In the genomic region with DNA sequence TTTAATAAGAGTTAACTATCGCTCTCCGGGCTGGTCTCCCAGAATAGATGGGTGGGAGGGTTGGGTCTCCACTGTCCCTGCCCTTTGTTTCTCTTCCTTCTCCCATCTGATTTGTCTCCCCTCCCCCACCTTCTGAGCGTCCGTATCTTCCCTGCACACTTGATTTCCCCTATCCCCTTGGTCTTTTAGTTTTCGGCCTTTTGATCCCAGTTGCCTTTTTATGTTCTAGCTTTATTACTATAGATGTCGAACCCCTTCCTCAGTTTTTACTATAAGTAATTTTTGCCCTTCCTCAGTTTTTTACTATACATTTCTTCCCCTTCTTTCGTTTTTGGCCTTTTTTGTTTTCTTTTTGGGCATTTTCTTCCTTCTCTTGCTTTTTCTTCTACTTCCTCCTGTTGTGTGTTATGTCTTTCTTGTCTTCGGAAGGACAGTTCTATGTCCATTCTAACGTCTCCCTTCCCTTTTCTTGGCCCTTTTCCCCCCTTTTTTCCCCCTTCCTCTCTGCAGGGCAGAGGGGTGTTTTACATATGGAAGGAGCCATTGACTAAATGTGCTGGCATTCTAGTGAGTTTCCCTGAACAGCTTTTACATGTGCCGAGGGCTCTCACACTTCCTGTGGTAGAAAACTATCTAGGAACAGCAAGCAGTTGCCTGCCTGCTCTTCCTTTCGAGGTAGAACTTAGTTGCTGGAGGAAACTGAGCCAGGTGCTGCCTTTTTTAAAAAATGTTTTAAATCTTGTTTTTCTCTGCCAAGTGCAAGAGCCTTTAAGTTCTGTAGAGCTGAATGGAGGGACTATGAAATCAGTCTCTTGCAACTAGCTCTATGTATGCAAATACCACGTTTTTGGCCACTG, we compare ENCODE assay signal across 9 cellular contexts. TPM values are rescaled to one million over a fixed set of nuclear protein-coding genes. Genes with fewer than 3 reads are reported as not detected.
A peak's percentile ranks its signal among the peaks of the same experiment; 100 is the strongest.
DNase-seq lines count a peak whose midpoint lies in the region; ATAC-seq and TF ChIP-seq lines count a peak whose summit lies in the region.
"Had no signal": no experiment of that assay in that cellular context is flagged by ENCODE, and none has a peak within 500 bp of the region (broad histone marks: within the 10 kb centered on the region; RNA-seq: fewer than 3 reads in every experiment).

No MANE protein-coding gene starts in this region.

- DNase-seq in NOMO-1 (lab: John Stamatoyannopoulos, UW; ENCODE audit: unreplicated experiment in 2 of 2) (peak; percentile 5 to 31), NOMO-1 treated with dmso at 0.1 percent for 144 hours (lab: John Stamatoyannopoulos, UW; ENCODE audit: unreplicated experiment) (no peak), NCI-H510A treated with DMSO at 0.1 percent for 48 hours (lab: John Stamatoyannopoulos, UW) (peak; percentile 41), fibroblast of mammary gland (ENCODE audit: low read depth) (peak; percentile 70), gastrocnemius medialis (no peak), prostate gland (ENCODE audit: low spot score) (no peak), cerebellar cortex (ENCODE audit: low spot score) (no peak)
- DNase-seq: NCI-H1694 had no signal

- in situ Hi-C loops in gastrocnemius medialis (cut with MboI; ENCODE audit: low sequenced_read_pairs in 4 of 4), result no loop called here

- ATAC-seq in gastrocnemius medialis (no peak), HG03196 (IDR thresholded peaks at IDR 0.05; ENCODE audit: unreplicated experiment) (no peak)

- H3K4me3 ChIP-seq in fibroblast of mammary gland (ENCODE audit: control insufficient read depth, low read depth, low read length), result peak overlapping the region; percentile 74
- H3K4me3 ChIP-seq in gastrocnemius medialis, result peak overlapping the region in 3 of 4 donors; percentile 27 to 78 (median 74)
- no peak overlapping the region for H3K4me3 ChIP-seq in prostate gland

- no peaks in the 10 kb centered on the region for H3K9me3 ChIP-seq in gastrocnemius medialis
- no peaks in the 10 kb centered on the region for H3K9me3 ChIP-seq in prostate gland

- no peak for TF ChIP-seq POLR2A in gastrocnemius medialis (IDR thresholded peaks at IDR 0.05)
- no peak for TF ChIP-seq POLR2A in prostate gland (IDR thresholded peaks at IDR 0.05)

- H3K4me1 ChIP-seq in gastrocnemius medialis (peaks cover 0 to 13% of the 10 kb centered on the region in 2 donors), prostate gland (replicated peaks) (no peaks in the 10 kb centered on the region)

- TF ChIP-seq CTCF in fibroblast of mammary gland (conservative IDR thresholded peaks at IDR 0.05; ENCODE audit: control insufficient read depth, insufficient read depth, low read depth, low read length) (no peak), gastrocnemius medialis (IDR thresholded peaks at IDR 0.05 in 4 of 5, conservative IDR thresholded peaks at IDR 0.05 in 1 of 5) (no peak), prostate gland (IDR thresholded peaks at IDR 0.05) (no peak)

- 26% methylated on average over 12 of the region's 12 CpGs for WGBS in prostate gland

- intact Hi-C loops in gastrocnemius medialis (cut with DNase I; ENCODE audit: low total_unique reads), result no loop called here
- intact Hi-C loops in prostate gland (cut with DNase I), result loop anchor here (5.0 kb wide), 2 partner anchors 34 to 334 kb away; no protein-coding TSS in a partner anchor

- no peaks in the 10 kb centered on the region for H3K36me3 ChIP-seq in gastrocnemius medialis
- H3K36me3 ChIP-seq in prostate gland, result no peaks in the 10 kb centered on the region

- no peak overlapping the region for H3K27ac ChIP-seq in gastrocnemius medialis
- no peak overlapping the region for H3K27ac ChIP-seq in prostate gland

- H3K27me3 ChIP-seq in gastrocnemius medialis (peaks cover 0 to 7% (median 5%) of the 10 kb centered on the region in 3 donors), prostate gland (replicated peaks; ENCODE audit: insufficient read depth) (no peaks in the 10 kb centered on the region)

RNA-seq across cellular contexts. Expression of a gene that starts 2.8 kb away (rescaled TPM):
- total RNA-seq in gastrocnemius medialis (1 to 10 TPM in 3 of 4 donors, under 1 TPM in 1; 1.00 to 2.0 (median 1.4) TPM), prostate gland (1 to 10 TPM; 5.1 to 6.0 TPM)

RNA-seq across cellular contexts. Expression of a gene that starts 35.6 kb away (rescaled TPM):
- total RNA-seq in gastrocnemius medialis (10 to 100 TPM in 2 of 4 donors, 1 to 10 TPM in 2; 5.1 to 40.7 (median 9.4) TPM), prostate gland (10 to 100 TPM; 44.9 to 77.4 TPM)

Comparison
In these comparisons a context has a peak if more than half of its experiments do, and no peak if none do; other contexts are left out.
1. DNase-seq: peak in NOMO-1 (2 of 2), NCI-H510A treated with DMSO at 0.1 percent for 48 hours (single experiment) and fibroblast of mammary gland (single experiment); none in NOMO-1 treated with dmso at 0.1 percent for 144 hours (single experiment), gastrocnemius medialis (0 of 2), prostate gland (single experiment) and cerebellar cortex (single experiment).
2. H3K4me3 ChIP-seq: peak in fibroblast of mammary gland (single experiment) and gastrocnemius medialis (3 of 4); none in prostate gland (0 of 2).